In the genomic region with DNA sequence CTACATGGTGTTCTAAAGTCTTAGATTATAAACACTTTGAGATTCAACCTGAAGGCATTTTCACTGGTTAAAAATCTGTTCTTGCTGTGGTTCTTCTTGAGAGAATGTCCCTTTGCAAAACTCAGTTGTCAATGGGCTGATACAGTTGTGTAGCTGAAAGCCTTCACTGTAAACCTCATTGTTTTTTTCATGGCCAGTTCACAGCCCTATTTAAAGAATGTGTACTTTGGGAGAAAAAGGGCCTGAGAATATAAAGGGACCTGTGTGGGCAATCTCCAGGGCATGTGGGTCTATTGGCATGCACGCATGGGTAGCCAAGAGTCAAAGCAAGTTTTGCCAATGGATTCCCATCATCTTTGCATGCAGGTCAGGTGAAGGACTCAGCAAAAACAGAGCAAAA, we compare ENCODE assay signal across 24 cellular contexts. TPM values are rescaled to one million over a fixed set of nuclear protein-coding genes. Genes with fewer than 3 reads are reported as not detected.
A peak's percentile ranks its signal among the peaks of the same experiment; 100 is the strongest.
DNase-seq lines count a peak whose midpoint lies in the region; ATAC-seq and TF ChIP-seq lines count a peak whose summit lies in the region.
"Had no signal": no experiment of that assay in that cellular context is flagged by ENCODE, and none has a peak within 500 bp of the region (broad histone marks: within the 10 kb centered on the region; RNA-seq: fewer than 3 reads in every experiment).

No MANE protein-coding gene starts in this region.

- H4K91ac ChIP-seq in mesenchymal stem cell (ENCODE audit: low read length) = no peak overlapping the region

- no peak for ATAC-seq in stimulated activated naive CD8-positive, alpha-beta T cell treated with anti-CD3 and anti-CD28 coated beads, Interleukin-15, amount 100 ng/mL, for 72 hours
- no peak for ATAC-seq in stimulated activated naive CD8-positive, alpha-beta T cell treated with anti-CD3 and anti-CD28 coated beads, Interleukin-15, Interleukin-2, amounts not matched to agents 100 U/mL and 50 U/mL, for 24 hours
- ATAC-seq in aorta (ENCODE audit: low FRiP score) = no peak

- no peak for DNase-seq in stimulated activated naive CD8-positive, alpha-beta T cell treated with anti-CD3 and anti-CD28 coated beads, Interleukin-15, amount 100 ng/mL, for 72 hours
- DNase-seq in stimulated activated naive CD8-positive, alpha-beta T cell treated with anti-CD3 and anti-CD28 coated beads, Interleukin-15, Interleukin-2, amounts not matched to agents 100 U/mL and 50 U/mL, for 24 hours = no peak
- DNase-seq in coronary artery (ENCODE audit: low spot score) (no peak), mesenchymal stem cell (no peak), aorta (no peak), DMS153 (lab: John Stamatoyannopoulos, UW) (no peak), NCI-H1417 treated with DMSO at 0.1 percent for 48 hours (lab: John Stamatoyannopoulos, UW) (no peak), H7 (no peak)
- DNase-seq: Calu3; head of caudate nucleus; kidney glomerular epithelial cell; NCI-H1092; NCI-H1930; NCI-H69; occipital lobe; retina; small intestine; stimulated activated CD4-positive, alpha-beta T cell treated with anti-CD3 and anti-CD28 coated beads, Interleukin-1b, Interleukin-23, amount 100 ng/mL, for 48 hours; WERI-Rb-1 had no signal

- 47% methylated on average over 1 of the region's 1 CpG for WGBS in mesenchymal stem cell
- 32 to 35% methylated on average over 1 of the region's 1 CpG for WGBS in aorta, 2 donors

- H3K9ac ChIP-seq in mesenchymal stem cell (ENCODE audit: low read length) = no peak overlapping the region

- no peak overlapping the region for H3K23ac ChIP-seq in mesenchymal stem cell (ENCODE audit: low read length in 2 of 2)

- peak overlapping the region; percentile 15 to 50 for H3K4me3 Mint-ChIP-seq in stimulated activated naive CD8-positive, alpha-beta T cell treated with anti-CD3 and anti-CD28 coated beads, Interleukin-15, amount 100 ng/mL, for 72 hours
- H3K4me3 Mint-ChIP-seq: activated CD4-positive, alpha-beta T cell treated with anti-CD3 and anti-CD28 coated beads, Interleukin-2, amount 10 ng/mL, durations not matched to agents 7 days and 5 days; CD14-positive monocyte had no signal

- no peak for TF ChIP-seq CTCF in coronary artery (IDR thresholded peaks at IDR 0.05)

- H3K14ac ChIP-seq in mesenchymal stem cell (ENCODE audit: low read length in 2 of 2) = no peak overlapping the region

- peak overlapping the region; percentile 58 to 79 for H3K27ac ChIP-seq in coronary artery
- peak overlapping the region; percentile 72 for H3K27ac ChIP-seq in mesenchymal stem cell (ENCODE audit: low read length, poor library complexity, severe bottlenecking)
- peak overlapping the region; percentile 72 to 77 for H3K27ac ChIP-seq in aorta (ENCODE audit: low read depth in 1 of 2, low read length in 2 of 2)
- H3K27ac ChIP-seq: RWPE1, testis, WERI-Rb-1 had no signal

- H2BK12ac ChIP-seq in mesenchymal stem cell (ENCODE audit: low read length in 2 of 2) = no peak overlapping the region

- H2BK120ac ChIP-seq in mesenchymal stem cell (ENCODE audit: low read depth, low read length) = no peak overlapping the region

- no peak overlapping the region for H3K4ac ChIP-seq in mesenchymal stem cell (ENCODE audit: low read depth in 1 of 2, low read length in 2 of 2)

- peak overlapping the region; percentile 35 for H2AK5ac ChIP-seq in mesenchymal stem cell (ENCODE audit: low read length, severe bottlenecking)

- no peak overlapping the region for H2BK5ac ChIP-seq in mesenchymal stem cell (ENCODE audit: low read depth, low read length, poor library complexity, severe bottlenecking)

- peaks cover 0 to 12% of the 10 kb centered on the region in 2 experiments for H3K27me3 ChIP-seq in mesenchymal stem cell (ENCODE audit: control insufficient read depth in 1 of 2, insufficient read depth in 1 of 2, low read length in 2 of 2)
- no peaks in the 10 kb centered on the region for H3K27me3 ChIP-seq in aorta (ENCODE audit: control insufficient read depth in 1 of 2, insufficient read depth in 2 of 2, low read length in 1 of 2)
- H3K27me3 ChIP-seq in H7 (ENCODE audit: control insufficient read depth, insufficient read depth, low read length) = no peaks in the 10 kb centered on the region
- H3K27me3 ChIP-seq: testis had no signal

- no peak overlapping the region for H3K18ac ChIP-seq in mesenchymal stem cell (ENCODE audit: low read depth in 1 of 2, low read length in 2 of 2)

- no peak overlapping the region for H2BK15ac ChIP-seq in mesenchymal stem cell (ENCODE audit: low read depth, poor library complexity, severe bottlenecking)

- no peaks in the 10 kb centered on the region for H3K79me1 ChIP-seq in mesenchymal stem cell (replicated peaks; ENCODE audit: low read length, poor library complexity, severe bottlenecking)

- H3K27ac Mint-ChIP-seq in stimulated activated naive CD8-positive, alpha-beta T cell treated with anti-CD3 and anti-CD28 coated beads, Interleukin-15, amount 100 ng/mL, for 72 hours = no peak overlapping the region
- H3K27ac Mint-ChIP-seq: activated CD4-positive, alpha-beta T cell treated with anti-CD3 and anti-CD28 coated beads, Interleukin-2, amount 10 ng/mL, durations not matched to agents 7 days and 5 days; CD14-positive monocyte had no signal

- no peak overlapping the region for H3K4me2 ChIP-seq in mesenchymal stem cell (ENCODE audit: low read length, poor library complexity, severe bottlenecking)

- no peak overlapping the region for H4K8ac ChIP-seq in mesenchymal stem cell (ENCODE audit: low read length)

- intact Hi-C loops in aorta (cut with DNase I) = loop anchor here in 1 of 2 donors (5.0 kb wide), 1 partner anchor 52 kb away; no protein-coding TSS in a partner anchor

- H3K4me3 ChIP-seq in coronary artery (no peak overlapping the region), mesenchymal stem cell (ENCODE audit: insufficient read depth in 1 of 2, low read depth in 1 of 2, low read length in 2 of 2) (no peak overlapping the region), aorta (ENCODE audit: low read length in 2 of 2) (no peak overlapping the region), H7 (ENCODE audit: insufficient read depth, low read depth, low read length) (no peak overlapping the region)
- H3K4me3 ChIP-seq: testis had no signal

- H2AFZ ChIP-seq in mesenchymal stem cell (ENCODE audit: low read depth, low read length) = no peak overlapping the region

- no peaks in the 10 kb centered on the region for H3K36me3 ChIP-seq in mesenchymal stem cell (ENCODE audit: control insufficient read depth in 1 of 2, insufficient read depth in 2 of 2, low read depth in 1 of 2, low read length in 2 of 2)
- no peaks in the 10 kb centered on the region for H3K36me3 ChIP-seq in aorta (ENCODE audit: control insufficient read depth in 1 of 2, insufficient read depth in 2 of 2, low read length in 1 of 2)
- H3K36me3 ChIP-seq in H7 (replicated peaks; ENCODE audit: control insufficient read depth, insufficient read depth, low read length) = no peaks in the 10 kb centered on the region
- H3K36me3 ChIP-seq: WERI-Rb-1 had no signal

- H3K4me1 Mint-ChIP-seq in stimulated activated naive CD8-positive, alpha-beta T cell treated with anti-CD3 and anti-CD28 coated beads, Interleukin-15, amount 100 ng/mL, for 72 hours = peaks cover 14% of the 10 kb centered on the region

- H3K9me3 Mint-ChIP-seq in stimulated activated naive CD8-positive, alpha-beta T cell treated with anti-CD3 and anti-CD28 coated beads, Interleukin-15, amount 100 ng/mL, for 72 hours = no peaks in the 10 kb centered on the region
- H3K9me3 Mint-ChIP-seq: activated CD4-positive, alpha-beta T cell treated with anti-CD3 and anti-CD28 coated beads, Interleukin-2, amount 10 ng/mL, durations not matched to agents 7 days and 5 days had no signal

- no peaks in the 10 kb centered on the region for H3K9me3 ChIP-seq in mesenchymal stem cell (ENCODE audit: control insufficient read depth, low read length)
- no peaks in the 10 kb centered on the region for H3K9me3 ChIP-seq in aorta (ENCODE audit: control insufficient read depth, low read length)
- H3K9me3 ChIP-seq: testis had no signal

- no peaks in the 10 kb centered on the region for H3K27me3 Mint-ChIP-seq in stimulated activated naive CD8-positive, alpha-beta T cell treated with anti-CD3 and anti-CD28 coated beads, Interleukin-15, amount 100 ng/mL, for 72 hours
- H3K27me3 Mint-ChIP-seq: activated CD4-positive, alpha-beta T cell treated with anti-CD3 and anti-CD28 coated beads, Interleukin-2, amount 10 ng/mL, durations not matched to agents 7 days and 5 days had no signal

- H3K4me1 ChIP-seq in mesenchymal stem cell (ENCODE audit: control insufficient read depth, insufficient read depth, low read depth, low read length) = no peaks in the 10 kb centered on the region
- no peaks in the 10 kb centered on the region for H3K4me1 ChIP-seq in aorta (ENCODE audit: control insufficient read depth in 1 of 2, insufficient read depth in 2 of 2, low read length in 2 of 2)
- H3K4me1 ChIP-seq: testis had no signal

RNA-seq across cellular contexts. Expression of a gene that starts 7.8 kb away (rescaled TPM):
- polyA plus RNA-seq in mesenchymal stem cell (2013, experiment 1 of 2) = 55.4 TPM
- polyA plus RNA-seq in mesenchymal stem cell (2013, experiment 2 of 2) = 50.7 TPM
- total RNA-seq in aorta = 10 to 100 TPM; 28.5 to 30.9 TPM
- polyA plus RNA-seq in aorta = 10 to 100 TPM in 1 of 2 donors, 1 to 10 TPM in 1; 9.8 to 24.8 TPM
- 7.6 and 11.5 TPM in 2 replicates for total RNA-seq in H7 (2014; rRNA removed; shearing (Covaris generic))

RNA-seq across cellular contexts. Expression of a gene that starts 41.8 kb away (rescaled TPM):
- polyA plus RNA-seq in mesenchymal stem cell (2013, experiment 1 of 2) = under 0.01 TPM
- polyA plus RNA-seq in mesenchymal stem cell (2013, experiment 2 of 2) = under 0.01 TPM
- total RNA-seq in aorta = 1 to 10 TPM in 1 of 2 donors, under 1 TPM in 1; 0.32 to 1.5 TPM
- not detected for polyA plus RNA-seq in aorta
- total RNA-seq in H7 (2014; rRNA removed; shearing (Covaris generic)) = not detected in 2 replicates
- total RNA-seq: activated CD4-positive, alpha-beta T cell treated with anti-CD3 and anti-CD28 coated beads, Interleukin-2, amount 10 ng/mL, durations not matched to agents 7 days and 5 days; Calu3; occipital lobe had no signal
- polyA plus RNA-seq: AG04450, CD14-positive monocyte had no signal
